Comparison of ENCODE assay signal across 8 cellular contexts in genomic region chr11:65083134-65083833, GRCh38. TPM values are rescaled to one million over a fixed set of nuclear protein-coding genes. Genes with fewer than 3 reads are reported as not detected.
DNase-seq lines count a peak whose midpoint lies in the region; ATAC-seq, FAIRE-seq and TF ChIP-seq lines count a peak whose summit lies in the region.

No MANE protein-coding gene starts in this region.

- peak; percentile 4 for ATAC-seq in GM21737 (IDR thresholded peaks at IDR 0.05; ENCODE audit: unreplicated experiment)
- ATAC-seq in HG02884 (IDR thresholded peaks at IDR 0.05; ENCODE audit: unreplicated experiment) = no peak
- ATAC-seq in GM21786 (IDR thresholded peaks at IDR 0.05; ENCODE audit: unreplicated experiment) = no peak

- DNase-seq in CD4-positive, alpha-beta memory T cell = peak in 1 of 5 donors; percentile 4
- no peak for DNase-seq in RWPE1 (ENCODE audit: low spot score)
- no peak for DNase-seq in fibroblast of villous mesenchyme (ENCODE audit: low read depth)
- DNase-seq in small intestine = no peak
- DNase-seq in HuH-7 (ENCODE audit: low spot score) = no peak

- POLR2A ChIA-PET in CD4-positive, alpha-beta memory T cell (lab: Charles Lee; ENCODE audit: partially characterized antibody) = interaction anchor here (0.7 to 2.4 kb wide), 8 partner anchors 11 to 195 kb away, joined by 3 to 16 read pairs (median 6); partner anchors contain the start of genes FAU, MRPL49, SAC3D1 and VPS51
- POLR2A ChIA-PET in RWPE1 (lab: Yijun Ruan, JAX; ENCODE audit: low non-redundant PET) = interaction anchor here (0.7 kb wide), 1 partner anchor 25 kb away, joined by 3 read pairs; the partner anchor contains the start of gene NAALADL1

- H3K4me1 Mint-ChIP-seq in CD4-positive, alpha-beta memory T cell = peaks cover 11 to 46% (median 29%) of the 10 kb centered on the region in 4 donors

- no peaks in the 10 kb centered on the region for H3K9me3 ChIP-seq in CD4-positive, alpha-beta memory T cell (ENCODE audit: control insufficient read depth in 1 of 2, low read length in 2 of 2)
- no peaks in the 10 kb centered on the region for H3K9me3 ChIP-seq in small intestine (ENCODE audit: control insufficient read depth, low read depth)

- H3K36me3 Mint-ChIP-seq in CD4-positive, alpha-beta memory T cell = peaks cover 13 to 17% of the 10 kb centered on the region in 2 donors

- H3K27ac Mint-ChIP-seq in CD4-positive, alpha-beta memory T cell = peak overlapping the region; percentile 97 to 99 (median 98)

- H3K27me3 Mint-ChIP-seq in CD4-positive, alpha-beta memory T cell = no peaks in the 10 kb centered on the region

- CTCF ChIA-PET in CD4-positive, alpha-beta memory T cell (lab: Charles Lee; ENCODE audit: partially characterized antibody) = interaction anchor here (0.8 to 1.5 kb wide), 10 partner anchors 12 to 183 kb away, joined by 3 to 5 read pairs (median 4); partner anchors contain the start of genes ARL2, TM7SF2 and ZNHIT2
- CTCF ChIA-PET in RWPE1 (lab: Yijun Ruan, JAX) = no interaction called here

- H3K27ac ChIP-seq in CD4-positive, alpha-beta memory T cell (ENCODE audit: low read depth, low read length) = peak overlapping the region; percentile 94
- H3K27ac ChIP-seq in RWPE1 (peak overlapping the region; percentile 86), small intestine (ENCODE audit: low read depth in 1 of 2, low read length in 1 of 2) (peak overlapping the region in 1 of 2 donors; percentile 62)

- no peak for FAIRE-seq in small intestine (lab: Jason Lieb, UNC)

- peaks cover 29% of the 10 kb centered on the region for H3K36me3 ChIP-seq in CD4-positive, alpha-beta memory T cell (ENCODE audit: insufficient read depth, low read length)
- peaks cover 4 to 9% of the 10 kb centered on the region in 2 donors for H3K36me3 ChIP-seq in small intestine (ENCODE audit: control insufficient read depth in 2 of 2, insufficient read depth in 2 of 2, low read length in 2 of 2)

- H3K4me3 Mint-ChIP-seq in CD4-positive, alpha-beta memory T cell = peak overlapping the region; percentile 92 to 96 (median 94)

- no peaks in the 10 kb centered on the region for H3K27me3 ChIP-seq in CD4-positive, alpha-beta memory T cell (ENCODE audit: insufficient read depth, low read length)
- no peaks in the 10 kb centered on the region for H3K27me3 ChIP-seq in small intestine (ENCODE audit: control insufficient read depth in 2 of 2, insufficient read depth in 2 of 2, low read length in 2 of 2)

- H3K4me3 ChIP-seq in CD4-positive, alpha-beta memory T cell (ENCODE audit: low read length in 2 of 2) = peak overlapping the region; percentile 74 to 75
- H3K4me3 ChIP-seq in fibroblast of villous mesenchyme (ENCODE audit: low read depth, low read length) = peak overlapping the region; percentile 83
- peak overlapping the region; percentile 67 to 68 for H3K4me3 ChIP-seq in small intestine (ENCODE audit: low read depth in 1 of 2, low read length in 2 of 2)

- peaks cover 0 to 4% (median 0%) of the 10 kb centered on the region in 8 donors for H3K9me3 Mint-ChIP-seq in CD4-positive, alpha-beta memory T cell

- intact Hi-C loops in CD4-positive, alpha-beta memory T cell (cut with micrococcal nuclease) = no loop called here

- 2 to 4% (median 2%) methylated on average over 13 of the region's 13 CpGs for WGBS in small intestine, 3 donors

- peaks cover 32% of the 10 kb centered on the region for H3K4me1 ChIP-seq in CD4-positive, alpha-beta memory T cell (ENCODE audit: insufficient read depth, low read length)
- peaks cover 0 to 2% of the 10 kb centered on the region in 2 donors for H3K4me1 ChIP-seq in small intestine (ENCODE audit: control insufficient read depth in 2 of 2, insufficient read depth in 1 of 2, low read depth in 1 of 2, low read length in 1 of 2)

- no peak for TF ChIP-seq CTCF in RWPE1 (conservative IDR thresholded peaks at IDR 0.05; ENCODE audit: low read depth)
- no peak for TF ChIP-seq CTCF in fibroblast of villous mesenchyme (IDR thresholded peaks at IDR 0.05; ENCODE audit: insufficient read depth, low read depth, low read length)

RNA-seq across cellular contexts. Expression of gene CDCA5, which starts 0.6 kb away (rescaled TPM):
- total RNA-seq in CD4-positive, alpha-beta memory T cell = under 1 TPM; 0.41 to 0.64 TPM
- under 1 TPM in 1 of 2 donors, not detected in 1; 0.41 TPM for polyA plus RNA-seq in CD4-positive, alpha-beta memory T cell
- total RNA-seq in fibroblast of villous mesenchyme = 7.4 and 15.5 TPM in 2 replicates
- polyA plus RNA-seq in small intestine = 10 to 100 TPM in 1 of 3 donors, 1 to 10 TPM in 1, under 1 TPM in 1; 0.54 to 19.3 (median 4.2) TPM

RNA-seq across cellular contexts. Expression of gene ZFPL1, which starts 0.7 kb away (rescaled TPM):
- total RNA-seq in CD4-positive, alpha-beta memory T cell = 10 to 100 TPM; 48.6 to 51.9 TPM
- polyA plus RNA-seq in CD4-positive, alpha-beta memory T cell = 10 to 100 TPM; 28.7 to 31.0 TPM
- total RNA-seq in fibroblast of villous mesenchyme = 28.9 and 46.7 TPM in 2 replicates
- 10 to 100 TPM; 46.6 to 65.8 (median 60.8) TPM for polyA plus RNA-seq in small intestine

RNA-seq across cellular contexts. Expression of gene VPS51, which starts 12.7 kb away (rescaled TPM):
- 100 to 1,000 TPM; 221 to 226 TPM for total RNA-seq in CD4-positive, alpha-beta memory T cell
- polyA plus RNA-seq in CD4-positive, alpha-beta memory T cell = 100 to 1,000 TPM in 1 of 2 donors, 10 to 100 TPM in 1; 87.0 to 113 TPM
- 104 and 169 TPM in 2 replicates for total RNA-seq in fibroblast of villous mesenchyme
- 100 to 1,000 TPM; 111 to 159 (median 157) TPM for polyA plus RNA-seq in small intestine

RNA-seq across cellular contexts. Expression of gene NAALADL1, which starts 24.9 kb away (rescaled TPM):
- 10 to 100 TPM; 22.4 to 23.4 TPM for total RNA-seq in CD4-positive, alpha-beta memory T cell
- 10 to 100 TPM; 16.6 to 27.0 TPM for polyA plus RNA-seq in CD4-positive, alpha-beta memory T cell
- 23.7 and 27.4 TPM in 2 replicates for total RNA-seq in fibroblast of villous mesenchyme
- 100 to 1,000 TPM in 2 of 3 donors, 10 to 100 TPM in 1; 35.4 to 436 (median 173) TPM for polyA plus RNA-seq in small intestine

RNA-seq across cellular contexts. Expression of gene TM7SF2, which starts 28.4 kb away (rescaled TPM):
- 10 to 100 TPM; 22.4 to 27.2 TPM for total RNA-seq in CD4-positive, alpha-beta memory T cell
- polyA plus RNA-seq in CD4-positive, alpha-beta memory T cell = 10 to 100 TPM in 1 of 2 donors, 1 to 10 TPM in 1; 9.1 to 12.1 TPM
- 31.6 and 45.8 TPM in 2 replicates for total RNA-seq in fibroblast of villous mesenchyme
- 10 to 100 TPM; 21.1 to 40.7 (median 40.0) TPM for polyA plus RNA-seq in small intestine
